ENCODE assay signal across 15 cellular contexts in genomic region chr20:25041813-25042530, GRCh38. TPM values are rescaled to one million over a fixed set of nuclear protein-coding genes. Genes with fewer than 3 reads are reported as not detected.
DNase-seq lines count a peak whose midpoint lies in the region; ATAC-seq and TF ChIP-seq lines count a peak whose summit lies in the region.
"Had no signal": no experiment of that assay in that cellular context is flagged by ENCODE, and none has a peak within 500 bp of the region (broad histone marks: within the 10 kb centered on the region; RNA-seq: fewer than 3 reads in every experiment).

No MANE protein-coding gene starts in this region.

- H2BK120ac ChIP-seq in neuronal stem cell (ENCODE audit: low read depth, low read length), result no peak overlapping the region

- H3K4me3 ChIP-seq in neuronal stem cell (ENCODE audit: low read length in 2 of 2) (no peak overlapping the region), uterus (no peak overlapping the region)
- H3K4me3 ChIP-seq: ovary had no signal

- H3K9me3 ChIP-seq in neuronal stem cell (replicated peaks in 1 of 2; ENCODE audit: control insufficient read depth in 2 of 2, insufficient read depth in 1 of 2, low read depth in 1 of 2, low read length in 2 of 2), result no peaks in the 10 kb centered on the region
- H3K9me3 ChIP-seq in uterus, result no peaks in the 10 kb centered on the region
- H3K9me3 ChIP-seq: ovary had no signal

- H3K18ac ChIP-seq in neuronal stem cell (ENCODE audit: low read length), result peak overlapping the region; percentile 60

- peaks cover 0 to 25% (median 0%) of the 10 kb centered on the region in 3 experiments for H3K27me3 ChIP-seq in neuronal stem cell (ENCODE audit: control insufficient read depth in 3 of 3, insufficient read depth in 3 of 3, low read depth in 1 of 3, low read length in 3 of 3)
- no peaks in the 10 kb centered on the region for H3K27me3 ChIP-seq in uterus
- H3K27me3 ChIP-seq: ovary had no signal

- TF ChIP-seq CTCF in uterus (IDR thresholded peaks at IDR 0.05), result no peak

- intact Hi-C loops in uterus (cut with DNase I; ENCODE audit: low total_unique reads), result no loop called here

- H2BK5ac ChIP-seq in neuronal stem cell (ENCODE audit: low read length), result no peak overlapping the region

- no peak for DNase-seq in activated naive CD4-positive, alpha-beta T cell treated with anti-CD3 and anti-CD28 coated beads, Interleukin-2, amount 10 ng/mL, durations not matched to agents 7 days and 5 days
- DNase-seq in activated naive CD4-positive, alpha-beta T cell treated with anti-CD3 and anti-CD28 coated beads, Interleukin-2, amount 50 U/mL, for 16 hours, result no peak
- DNase-seq in effector memory CD8-positive, alpha-beta T cell, result no peak
- DNase-seq in neuronal stem cell (ENCODE audit: low spot score) (no peak), uterus (no peak), NCI-H2107 (lab: John Stamatoyannopoulos, UW) (no peak), ecto neural progenitor cell (ENCODE audit: low spot score) (no peak), OCI-M2 (lab: John Stamatoyannopoulos, UW; ENCODE audit: unreplicated experiment) (no peak)
- DNase-seq: kidney glomerular epithelial cell; ovary; stimulated activated CD4-positive, alpha-beta T cell treated with anti-CD3 and anti-CD28 coated beads, Interleukin-4, amount 100 ng/mL, for 1 hour; trophoblast cell had no signal

- no peak overlapping the region for H4K8ac ChIP-seq in neuronal stem cell (ENCODE audit: low read depth, low read length)

- no peak overlapping the region for H3K27ac ChIP-seq in neuronal stem cell (replicated peaks; ENCODE audit: low read length)
- peak overlapping the region; percentile 42 to 62 for H3K27ac ChIP-seq in uterus
- H3K27ac ChIP-seq: ovary had no signal

- H3K27me3 Mint-ChIP-seq in activated naive CD4-positive, alpha-beta T cell treated with anti-CD3 and anti-CD28 coated beads, Interleukin-2, amount 10 ng/mL, durations not matched to agents 7 days and 5 days, result no peaks in the 10 kb centered on the region
- no peaks in the 10 kb centered on the region for H3K27me3 Mint-ChIP-seq in effector memory CD8-positive, alpha-beta T cell

- H3K9me3 Mint-ChIP-seq in activated naive CD4-positive, alpha-beta T cell treated with anti-CD3 and anti-CD28 coated beads, Interleukin-2, amount 10 ng/mL, durations not matched to agents 7 days and 5 days, result no peaks in the 10 kb centered on the region
- no peaks in the 10 kb centered on the region for H3K9me3 Mint-ChIP-seq in effector memory CD8-positive, alpha-beta T cell
- H3K9me3 Mint-ChIP-seq: activated T-helper 1 cell treated with anti-CD3 and anti-CD28 coated beads, Interleukin-12 subunit alpha, Interleukin-12 subunit beta, Interleukin-2, Interleukin-4 antibody, amounts not matched to agents 30 ng/mL and 10 ng/mL and 1 ng/mL, durations not matched to agents 14 hours and 24 hours and 36 hours had no signal

- H2BK12ac ChIP-seq in neuronal stem cell (ENCODE audit: low read length), result no peak overlapping the region

- no peak overlapping the region for H3K4me2 ChIP-seq in neuronal stem cell (ENCODE audit: insufficient read depth, low read length, poor library complexity, severe bottlenecking)

- peak overlapping the region; percentile 88 for H3K27ac Mint-ChIP-seq in activated naive CD4-positive, alpha-beta T cell treated with anti-CD3 and anti-CD28 coated beads, Interleukin-2, amount 10 ng/mL, durations not matched to agents 7 days and 5 days
- peak overlapping the region; percentile 92 to 96 for H3K27ac Mint-ChIP-seq in effector memory CD8-positive, alpha-beta T cell
- H3K27ac Mint-ChIP-seq: activated T-helper 1 cell treated with anti-CD3 and anti-CD28 coated beads, Interleukin-12 subunit alpha, Interleukin-12 subunit beta, Interleukin-2, Interleukin-4 antibody, amounts not matched to agents 30 ng/mL and 10 ng/mL and 1 ng/mL, durations not matched to agents 14 hours and 24 hours and 36 hours had no signal

- H3K4me1 Mint-ChIP-seq in activated naive CD4-positive, alpha-beta T cell treated with anti-CD3 and anti-CD28 coated beads, Interleukin-2, amount 10 ng/mL, durations not matched to agents 7 days and 5 days, result peaks cover 62% of the 10 kb centered on the region
- H3K4me1 Mint-ChIP-seq in effector memory CD8-positive, alpha-beta T cell (ENCODE audit: low read depth in 2 of 2), result peaks cover 44 to 47% of the 10 kb centered on the region in 2 donors

- CTCF ChIA-PET in activated naive CD4-positive, alpha-beta T cell treated with anti-CD3 and anti-CD28 coated beads, Interleukin-2, amount 10 ng/mL, durations not matched to agents 7 days and 5 days (lab: Charles Lee), result no interaction called here

- no peak for ATAC-seq in effector memory CD8-positive, alpha-beta T cell (replicated peaks)

- no peak overlapping the region for H3K4me3 Mint-ChIP-seq in activated naive CD4-positive, alpha-beta T cell treated with anti-CD3 and anti-CD28 coated beads, Interleukin-2, amount 10 ng/mL, durations not matched to agents 7 days and 5 days
- peak overlapping the region; percentile 59 to 72 for H3K4me3 Mint-ChIP-seq in effector memory CD8-positive, alpha-beta T cell
- H3K4me3 Mint-ChIP-seq: activated T-helper 1 cell treated with anti-CD3 and anti-CD28 coated beads, Interleukin-12 subunit alpha, Interleukin-12 subunit beta, Interleukin-2, Interleukin-4 antibody, amounts not matched to agents 30 ng/mL and 10 ng/mL and 1 ng/mL, durations not matched to agents 14 hours and 24 hours and 36 hours had no signal

- peaks cover 19% of the 10 kb centered on the region for H3K36me3 Mint-ChIP-seq in activated naive CD4-positive, alpha-beta T cell treated with anti-CD3 and anti-CD28 coated beads, Interleukin-2, amount 10 ng/mL, durations not matched to agents 7 days and 5 days
- peaks cover 39% of the 10 kb centered on the region for H3K36me3 Mint-ChIP-seq in effector memory CD8-positive, alpha-beta T cell (ENCODE audit: insufficient read depth)

- no peak overlapping the region for H3K9ac ChIP-seq in neuronal stem cell (ENCODE audit: low read depth, low read length, poor library complexity)

- H3K23ac ChIP-seq in neuronal stem cell (ENCODE audit: low read depth, low read length, poor library complexity), result peak overlapping the region; percentile 69

- H2AK5ac ChIP-seq in neuronal stem cell (ENCODE audit: low read depth, low read length), result peak overlapping the region; percentile 40

- H2AFZ ChIP-seq in neuronal stem cell (ENCODE audit: low read length), result no peak overlapping the region

- H3K14ac ChIP-seq in neuronal stem cell (ENCODE audit: low read length), result no peak overlapping the region

- H3K4ac ChIP-seq in neuronal stem cell (ENCODE audit: low read length), result no peak overlapping the region

- H4K91ac ChIP-seq in neuronal stem cell (ENCODE audit: low read depth, low read length, poor library complexity), result no peak overlapping the region

- no peaks in the 10 kb centered on the region for H3K79me1 ChIP-seq in neuronal stem cell (ENCODE audit: low read depth, low read length)

- no peak for TF ChIP-seq POLR2A in uterus (IDR thresholded peaks at IDR 0.05)

- H3K36me3 ChIP-seq in neuronal stem cell (replicated peaks in 1 of 2; ENCODE audit: control insufficient read depth in 2 of 2, insufficient read depth in 2 of 2, low read length in 2 of 2) (no peaks in the 10 kb centered on the region), uterus (no peaks in the 10 kb centered on the region)
- H3K36me3 ChIP-seq: ovary had no signal

- WGBS in neuronal stem cell (ENCODE audit: extremely low coverage in 2 of 2, insufficient read length in 2 of 2, insufficient replicate concordance in 1 of 2), 2 donors, result no CpG with 5 or more reads among the region's 21 CpGs

- H3K4me1 ChIP-seq in neuronal stem cell (ENCODE audit: control insufficient read depth in 2 of 2, insufficient read depth in 1 of 2, low read depth in 1 of 2, low read length in 2 of 2) (peaks cover 2 to 7% of the 10 kb centered on the region in 2 donors), uterus (peaks cover 17 to 18% of the 10 kb centered on the region in 2 donors)

- H2BK15ac ChIP-seq in neuronal stem cell (ENCODE audit: low read length), result no peak overlapping the region

RNA-seq across cellular contexts. Expression of gene ACSS1, which starts 16.0 kb away (rescaled TPM):
- 0.24 TPM for polyA plus RNA-seq in neuronal stem cell (2013, experiment 1 of 2)
- 0.26 TPM for polyA plus RNA-seq in neuronal stem cell (2013, experiment 2 of 2)
- 10 to 100 TPM; 11.8 to 35.1 (median 23.1) TPM for total RNA-seq in uterus

RNA-seq across cellular contexts. Expression of gene VSX1, which starts 40.0 kb away (rescaled TPM):
- polyA plus RNA-seq in neuronal stem cell (2013, experiment 1 of 2), result 0.73 TPM
- polyA plus RNA-seq in neuronal stem cell (2013, experiment 2 of 2), result 0.78 TPM
- under 1 TPM in 1 of 4 donors, not detected in 3; 0.18 TPM for total RNA-seq in uterus
- total RNA-seq: activated T-helper 1 cell treated with anti-CD3 and anti-CD28 coated beads, Interleukin-12 subunit alpha, Interleukin-12 subunit beta, Interleukin-2, Interleukin-4 antibody, amounts not matched to agents 30 ng/mL and 10 ng/mL and 1 ng/mL, durations not matched to agents 14 hours and 24 hours and 36 hours; fibroblast of villous mesenchyme; LHCN-M2 had no signal

RNA-seq across cellular contexts. Expression of gene APMAP, which starts 49.4 kb away (rescaled TPM):
- 56.3 TPM for polyA plus RNA-seq in neuronal stem cell (2013, experiment 1 of 2)
- 57.5 TPM for polyA plus RNA-seq in neuronal stem cell (2013, experiment 2 of 2)
- 10 to 100 TPM; 18.8 to 78.7 (median 57.7) TPM for total RNA-seq in uterus
